In genomic region chr6:138666636-138667035, GRCh38 we compare ENCODE assay signal across 25 cellular contexts.
DNase-seq lines count a peak whose midpoint lies in the region; ATAC-seq, FAIRE-seq and TF ChIP-seq lines count a peak whose summit lies in the region.
"Had no signal": no experiment of that assay in that cellular context is flagged by ENCODE, and none has a peak within 500 bp of the region (broad histone marks: within the 10 kb centered on the region; RNA-seq: fewer than 3 reads in every experiment).

No MANE protein-coding gene starts in this region.

- no peak overlapping the region for H3K4me3 ChIP-seq in mammary epithelial cell (replicated peaks in 1 of 3; ENCODE audit: insufficient read depth in 1 of 3, low read depth in 2 of 3, low read length in 3 of 3)
- no peak overlapping the region for H3K4me3 ChIP-seq in bronchial epithelial cell (ENCODE audit: low read depth, low read length)
- no peak overlapping the region for H3K4me3 ChIP-seq in pancreas
- H3K4me3 ChIP-seq in hepatocyte: no peak overlapping the region
- H3K4me3 ChIP-seq: BLaER1, GM23338, Peyer's patch had no signal

- in situ Hi-C loops in mammary epithelial cell (cut with MboI; ENCODE audit: low sequenced_read_pairs in 2 of 2): no loop called here

- H3K4me1 Mint-ChIP-seq in MCF 10A (ENCODE audit: insufficient read depth, unreplicated experiment): no peaks in the 10 kb centered on the region
- H3K4me1 Mint-ChIP-seq: CD4-positive, CD25-positive, alpha-beta regulatory T cell had no signal

- H2AFZ ChIP-seq in mammary epithelial cell (ENCODE audit: low read depth, low read length) (no peak overlapping the region), hepatocyte (no peak overlapping the region)
- H2AFZ ChIP-seq: GM23338 had no signal

- dilution Hi-C loops in mammary epithelial cell (cut with HindIII; ENCODE audit: low sequenced_read_pairs): no loop called here

- H3K4me1 ChIP-seq in mammary epithelial cell (ENCODE audit: insufficient read depth, low read length) (peaks cover 2% of the 10 kb centered on the region), pancreas (no peaks in the 10 kb centered on the region), hepatocyte (ENCODE audit: insufficient read depth) (no peaks in the 10 kb centered on the region)
- H3K4me1 ChIP-seq: BLaER1, Peyer's patch had no signal

- no peak overlapping the region for H3K27ac Mint-ChIP-seq in MCF 10A (ENCODE audit: low read depth, unreplicated experiment)
- H3K27ac Mint-ChIP-seq: CD4-positive, CD25-positive, alpha-beta regulatory T cell; GM23338; H9 had no signal

- intact Hi-C loops in MCF 10A (cut with micrococcal nuclease): no loop called here
- intact Hi-C loops in mammary epithelial cell (cut with micrococcal nuclease): no loop called here
- intact Hi-C loops in pancreas (cut with DNase I): no loop called here

- H4K20me1 ChIP-seq in mammary epithelial cell (ENCODE audit: insufficient read depth, low read length): no peaks in the 10 kb centered on the region
- H4K20me1 ChIP-seq in hepatocyte (ENCODE audit: insufficient read depth, poor library complexity, severe bottlenecking): no peaks in the 10 kb centered on the region
- H4K20me1 ChIP-seq: BLaER1 had no signal

- H3K36me3 ChIP-seq in mammary epithelial cell (ENCODE audit: insufficient read depth, low read length) (no peaks in the 10 kb centered on the region), bronchial epithelial cell (ENCODE audit: control insufficient read depth, insufficient read depth, low read length) (peaks cover 1% of the 10 kb centered on the region), pancreas (no peaks in the 10 kb centered on the region), hepatocyte (replicated peaks; ENCODE audit: insufficient read depth, low read depth) (no peaks in the 10 kb centered on the region)
- H3K36me3 ChIP-seq: BLaER1, Peyer's patch had no signal

- no peak overlapping the region for H3K27ac ChIP-seq in mammary epithelial cell (ENCODE audit: insufficient read depth, low read depth, low read length)
- H3K27ac ChIP-seq in pancreas: no peak overlapping the region
- H3K27ac ChIP-seq in hepatocyte: no peak overlapping the region
- H3K27ac ChIP-seq: 22Rv1, BLaER1, Peyer's patch had no signal

- H3K79me2 ChIP-seq in mammary epithelial cell (ENCODE audit: insufficient read depth, low read length): peaks cover 92% of the 10 kb centered on the region
- peaks cover 14% of the 10 kb centered on the region for H3K79me2 ChIP-seq in hepatocyte

- FAIRE-seq in bronchial epithelial cell (lab: Jason Lieb, UNC) (no peak), pancreas (lab: Jason Lieb, UNC) (no peak)

- WGBS in mammary epithelial cell (ENCODE audit: low coverage, missing lambda C conversion rate): 98% methylated on average over 6 of the region's 6 CpGs
- 92 to 94% methylated on average over 6 of the region's 6 CpGs for WGBS in pancreas, 2 donors
- WGBS in hepatocyte (ENCODE audit: low lambda C conversion rate, missing lambda C conversion rate): 89% methylated on average over 6 of the region's 6 CpGs

- no peaks in the 10 kb centered on the region for H3K9me3 Mint-ChIP-seq in MCF 10A (ENCODE audit: unreplicated experiment)
- H3K9me3 Mint-ChIP-seq: CD4-positive, CD25-positive, alpha-beta regulatory T cell; GM23338; H9 had no signal

- H3K9me3 ChIP-seq in mammary epithelial cell (replicated peaks; ENCODE audit: insufficient read depth, low read length): no peaks in the 10 kb centered on the region
- no peaks in the 10 kb centered on the region for H3K9me3 ChIP-seq in pancreas
- no peaks in the 10 kb centered on the region for H3K9me3 ChIP-seq in hepatocyte (ENCODE audit: low read depth)
- H3K9me3 ChIP-seq: BLaER1, Peyer's patch had no signal

- no peaks in the 10 kb centered on the region for H3K27me3 Mint-ChIP-seq in MCF 10A (ENCODE audit: insufficient read depth, unreplicated experiment)

- CTCF ChIA-PET in MCF 10A (lab: Yijun Ruan, JAX) (interaction anchor here (1.3 kb wide), 1 partner anchor 25 kb away, joined by 4 read pairs; no protein-coding TSS in a partner anchor), mammary epithelial cell (lab: Charles Lee; ENCODE audit: low non-redundant PET) (no interaction called here)

- ATAC-seq in pancreas: no peak
- no peak for ATAC-seq in HG03039 (IDR thresholded peaks at IDR 0.05; ENCODE audit: unreplicated experiment)
- ATAC-seq: GM23338 had no signal

- POLR2A ChIA-PET in MCF 10A (lab: Yijun Ruan, JAX): interaction anchor here (0.9 to 1.7 kb wide), 6 partner anchors 10 to 25 kb away, joined by 3 to 13 read pairs (median 4); no protein-coding TSS in a partner anchor

- H3K4me3 Mint-ChIP-seq in MCF 10A (ENCODE audit: unreplicated experiment): no peak overlapping the region
- H3K4me3 Mint-ChIP-seq: CD4-positive, CD25-positive, alpha-beta regulatory T cell; GM23338; H9 had no signal

- DNase-seq in MCF 10A (ENCODE audit: unreplicated experiment) (peak; percentile 40), mammary epithelial cell (no peak), bronchial epithelial cell (ENCODE audit: low read depth) (peak; percentile 11), iris pigment epithelial cell (ENCODE audit: low read depth) (peak; percentile 38), pancreas (no peak), hepatocyte (ENCODE audit: low spot score) (no peak)
- no peak for DNase-seq in activated CD8-positive, alpha-beta memory T cell treated with anti-CD3 and anti-CD28 coated beads, Interleukin-2, amount 50 U/mL, for 4 hours
- DNase-seq: CD4-positive, CD25-positive, alpha-beta regulatory T cell; DMS153; H9; KG1; NCI-H1092; NCI-H1417 treated with DMSO at 0.1 percent for 48 hours; NCI-H187; NCI-H2081 treated with DMSO at 0.1 percent for 48 hours; NCI-H2171; NCI-H226; NCI-H510A; NCI-H69; Peyer's patch; SHP77 treated with DMSO at 0.1 percent for 48 hours had no signal

- H3K4me2 ChIP-seq in mammary epithelial cell (ENCODE audit: insufficient read depth, low read depth, low read length) (no peak overlapping the region), hepatocyte (no peak overlapping the region)
- H3K4me2 ChIP-seq: BLaER1, GM23338 had no signal

- H3K9ac ChIP-seq in mammary epithelial cell (ENCODE audit: insufficient read depth, low read length): no peak overlapping the region
- H3K9ac ChIP-seq: BLaER1 had no signal

- H3K27me3 ChIP-seq in mammary epithelial cell (ENCODE audit: insufficient read depth, low read length): no peaks in the 10 kb centered on the region
- no peaks in the 10 kb centered on the region for H3K27me3 ChIP-seq in bronchial epithelial cell (ENCODE audit: control insufficient read depth, insufficient read depth, low read length)
- no peaks in the 10 kb centered on the region for H3K27me3 ChIP-seq in pancreas
- no peaks in the 10 kb centered on the region for H3K27me3 ChIP-seq in hepatocyte
- H3K27me3 ChIP-seq: BLaER1, Peyer's patch had no signal

- no peaks in the 10 kb centered on the region for H3K9me2 ChIP-seq in hepatocyte (replicated peaks; ENCODE audit: insufficient read depth)

- no TSS peak for BruUV-seq in MCF 10A (replicated peaks; lab: Mats Ljungman, UMichigan)
- no TSS peak for BruUV-seq in mammary epithelial cell (replicated peaks; lab: Mats Ljungman, UMichigan)

- TF ChIP-seq CTCF in MCF 10A (IDR thresholded peaks at IDR 0.05; ENCODE audit: unreplicated experiment): no peak
- no peak for TF ChIP-seq CTCF in mammary epithelial cell (conservative IDR thresholded peaks at IDR 0.05 in 1 of 2, IDR thresholded peaks at IDR 0.05 in 1 of 2; ENCODE audit: extremely low read depth in 1 of 2, insufficient read depth in 1 of 2, low read depth in 1 of 2, low read length in 2 of 2)
- no peak for TF ChIP-seq CTCF in bronchial epithelial cell (IDR thresholded peaks at IDR 0.05; ENCODE audit: insufficient read depth, low read length, severe bottlenecking)
- no peak for TF ChIP-seq CTCF in pancreas (IDR thresholded peaks at IDR 0.05)
- TF ChIP-seq CTCF in hepatocyte (IDR thresholded peaks at IDR 0.05; ENCODE audit: poor library complexity): no peak

- peaks cover 12% of the 10 kb centered on the region for H3K36me3 Mint-ChIP-seq in MCF 10A (ENCODE audit: insufficient read depth, unreplicated experiment)
- H3K36me3 Mint-ChIP-seq: CD4-positive, CD25-positive, alpha-beta regulatory T cell had no signal

Comparison
In these comparisons a context has a peak if more than half of its experiments do, and no peak if none do; other contexts are left out.
1. DNase-seq: peak in MCF 10A (single experiment), bronchial epithelial cell (single experiment) and iris pigment epithelial cell (single experiment); none in mammary epithelial cell (single experiment), pancreas (0 of 6), hepatocyte (single experiment) and activated CD8-positive, alpha-beta memory T cell treated with anti-CD3 and anti-CD28 coated beads, Interleukin-2, amount 50 U/mL, for 4 hours (single experiment).